Comparison of ENCODE assay signal across 1 cellular context in the genomic region with DNA sequence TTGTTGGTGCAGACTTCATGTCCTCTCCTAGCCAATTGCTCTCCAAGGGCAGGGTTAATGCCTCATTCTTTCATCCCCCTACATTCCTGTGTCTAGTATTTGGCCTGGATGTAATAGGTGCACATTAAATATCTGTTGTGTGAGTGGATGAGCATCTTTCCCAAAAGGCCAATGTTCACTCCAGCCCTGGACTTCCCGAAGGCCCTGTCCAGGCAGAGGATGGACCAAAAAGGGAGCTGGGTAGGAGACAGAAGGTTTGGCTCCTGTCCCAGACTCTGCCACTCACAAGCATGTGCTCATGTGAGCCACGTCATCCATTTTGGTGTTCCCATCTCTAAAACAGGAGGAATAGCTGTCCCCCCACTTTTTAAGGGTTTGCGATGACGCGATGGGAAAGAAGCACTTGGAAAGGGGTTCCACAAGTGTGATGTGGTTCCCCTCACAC.
A peak's percentile ranks its signal among the peaks of the same experiment; 100 is the strongest.
TF ChIP-seq lines count a peak whose summit lies in the region.

No MANE protein-coding gene starts in this region.

TF ChIP-seq in HepG2, 621 proteins besides CTCF, POLR2A, EP300 and RAD21:
- 0 out of 2 replicates have a peak, but pooled peaks have one; percentile 7 for TF ChIP-seq CREB1 (IDR thresholded peaks at IDR 0.05)
- no peak for TF ChIP-seq CREB1 (CRISPR knock-in tag; IDR thresholded peaks at IDR 0.05)
- no peak for TF ChIP-seq ZNF331 (CRISPR knock-in tag; IDR thresholded peaks at IDR 0.05)
TF ChIP-seq in HepG2: peak in this region for 1.
